In genomic region chrX:65451663-65452062, GRCh38 we compare ENCODE assay signal across 8 cellular contexts.
DNase-seq lines count a peak whose midpoint lies in the region; ATAC-seq, FAIRE-seq and TF ChIP-seq lines count a peak whose summit lies in the region.

No MANE protein-coding gene starts in this region.

- DNase-seq in NCI-H1436 (lab: John Stamatoyannopoulos, UW) (peak; percentile 36), NCI-H1436 treated with DMSO at 0.1 percent for 48 hours (lab: John Stamatoyannopoulos, UW) (no peak), HuH-7.5 (ENCODE audit: low spot score) (peak; percentile 2), WERI-Rb-1 (peak; percentile 13), kidney tubule cell (ENCODE audit: low spot score) (peak; percentile 42), lower leg skin (ENCODE audit: low spot score in 2 of 2) (no peak), HTR-8/SVneo (ENCODE audit: insufficient read length, low spot score) (no peak)

- 34 to 76% methylated on average over 2 of the region's 2 CpGs for WGBS in lower leg skin, 2 donors

- peaks cover 5% of the 10 kb centered on the region for H3K27me3 ChIP-seq in WERI-Rb-1 (ENCODE audit: insufficient read depth, low read depth, severe bottlenecking)

- FAIRE-seq in HTR-8/SVneo (lab: Jason Lieb, UNC): no peak

- peak; percentile 59 for TF ChIP-seq CTCF in WERI-Rb-1 (IDR thresholded peaks at IDR 0.05; ENCODE audit: low read depth, low read length)
- no peak for TF ChIP-seq CTCF in lower leg skin (IDR thresholded peaks at IDR 0.05)

- peak; percentile 76 for ATAC-seq in GM19023 (IDR thresholded peaks at IDR 0.05; ENCODE audit: unreplicated experiment)

- intact Hi-C loops in lower leg skin (cut with DNase I; ENCODE audit: low total_unique reads): no loop called here

- no peaks in the 10 kb centered on the region for H3K9me3 ChIP-seq in WERI-Rb-1 (ENCODE audit: severe bottlenecking)

- H3K36me3 ChIP-seq in WERI-Rb-1: no peaks in the 10 kb centered on the region

- H3K27ac ChIP-seq in WERI-Rb-1: no peak overlapping the region

- H3K4me3 ChIP-seq in WERI-Rb-1 (ENCODE audit: low read depth, low read length) (no peak overlapping the region), lower leg skin (ENCODE audit: low read depth, poor library complexity, severe bottlenecking) (no peak overlapping the region)

- no peak for TF ChIP-seq POLR2A in lower leg skin (IDR thresholded peaks at IDR 0.05)

Comparison
In these comparisons a context has a peak if more than half of its experiments do, and no peak if none do; other contexts are left out.
1. DNase-seq: peak in NCI-H1436 (single experiment), HuH-7.5 (single experiment), WERI-Rb-1 (single experiment) and kidney tubule cell (single experiment); none in NCI-H1436 treated with DMSO at 0.1 percent for 48 hours (single experiment), lower leg skin (0 of 2) and HTR-8/SVneo (single experiment).